ENCODE assay signal across 8 cellular contexts in genomic region chr1:27603962-27604578, GRCh38. TPM values are rescaled to one million over a fixed set of nuclear protein-coding genes. Genes with fewer than 3 reads are reported as not detected.
DNase-seq lines count a peak whose midpoint lies in the region; FAIRE-seq and TF ChIP-seq lines count a peak whose summit lies in the region.

Gene AHDC1 (minus strand): TSS chr1:27604144. CDS start chr1:27552115, 52,029 bp downstream.

- H3K36me3 Mint-ChIP-seq in activated naive CD8-positive, alpha-beta T cell, result no peaks in the 10 kb centered on the region
- H3K36me3 Mint-ChIP-seq in glutamatergic neuron (ENCODE audit: unreplicated experiment), result no peaks in the 10 kb centered on the region

- H3F3A ChIP-seq in SU-DHL-6 (ENCODE audit: insufficient read depth), result no peaks in the 10 kb centered on the region

- peaks cover 14% of the 10 kb centered on the region; the same call in 1 of the 2 replicates for H3K79me2 ChIP-seq in SU-DHL-6 (ENCODE audit: insufficient read depth, low read length)
- peaks cover 45% of the 10 kb centered on the region for H3K79me2 ChIP-seq in osteoblast (ENCODE audit: insufficient read depth, low read length)

- H4K20me1 ChIP-seq in SU-DHL-6 (ENCODE audit: low read depth, low read length), result no peaks in the 10 kb centered on the region
- H4K20me1 ChIP-seq in osteoblast (ENCODE audit: insufficient read depth, low read length), result peaks cover 34% of the 10 kb centered on the region

- H3K4me3 ChIP-seq in SU-DHL-6 (ENCODE audit: insufficient read depth, low read length, poor library complexity, severe bottlenecking) (peak within 1 kb of the TSS; percentile 71), osteoblast (ENCODE audit: insufficient read depth, low read length) (peak within 1 kb of the TSS; percentile 87)

- H2AFZ ChIP-seq in SU-DHL-6 (ENCODE audit: low read depth, low read length, severe bottlenecking) (peak within 1 kb of the TSS; percentile 88), osteoblast (ENCODE audit: low read length) (peak within 1 kb of the TSS; percentile 85)

- H3K9me3 ChIP-seq in SU-DHL-6 (ENCODE audit: insufficient read depth, low read length), result no peaks in the 10 kb centered on the region
- H3K9me3 ChIP-seq in osteoblast (ENCODE audit: low read depth, low read length), result no peaks in the 10 kb centered on the region

- H3K9me2 ChIP-seq in SU-DHL-6 (replicated peaks; ENCODE audit: insufficient read depth, low read length), result no peaks in the 10 kb centered on the region

- H3K4me3 Mint-ChIP-seq in activated naive CD8-positive, alpha-beta T cell, result peak within 1 kb of the TSS; percentile 94
- peak within 1 kb of the TSS; percentile 91 for H3K4me3 Mint-ChIP-seq in glutamatergic neuron (ENCODE audit: unreplicated experiment)

- peak within 1 kb of the TSS; percentile 78 for H3K27ac Mint-ChIP-seq in activated naive CD8-positive, alpha-beta T cell
- H3K27ac Mint-ChIP-seq in glutamatergic neuron (ENCODE audit: unreplicated experiment), result peak within 1 kb of the TSS; percentile 96

- DNase-seq in D721Med (ENCODE audit: insufficient read length, low spot score) (peak; percentile 92), H54 (ENCODE audit: insufficient read length, low spot score) (peak; percentile 63), NCI-H1092 (lab: John Stamatoyannopoulos, UW) (peak; percentile 89), glutamatergic neuron (peak; percentile 97), osteoblast (ENCODE audit: insufficient read length, low spot score, missing footprints) (peak; percentile 99)

- H3K4me1 ChIP-seq in osteoblast (ENCODE audit: insufficient read depth, low read length), result peaks cover 28% of the 10 kb centered on the region

- FAIRE-seq in D721Med (lab: Jason Lieb, UNC) (no peak), H54 (lab: Jason Lieb, UNC) (no peak)

- no peaks in the 10 kb centered on the region for H3K36me3 ChIP-seq in SU-DHL-6 (ENCODE audit: low read length)
- H3K36me3 ChIP-seq in osteoblast (ENCODE audit: insufficient read depth, low read length), result no peaks in the 10 kb centered on the region

- peak; percentile 84 for TF ChIP-seq POLR2A in H54 (IDR thresholded peaks at IDR 0.05; ENCODE audit: low read depth, low read length)

- H3K4me2 ChIP-seq in SU-DHL-6 (ENCODE audit: low read depth, low read length, poor library complexity, severe bottlenecking) (peak within 1 kb of the TSS; percentile 75), osteoblast (ENCODE audit: insufficient read depth, low read length) (peak within 1 kb of the TSS; percentile 92)

- H3K9me3 Mint-ChIP-seq in activated naive CD8-positive, alpha-beta T cell (ENCODE audit: low read depth), result no peaks in the 10 kb centered on the region
- H3K9me3 Mint-ChIP-seq in glutamatergic neuron (ENCODE audit: unreplicated experiment), result peaks cover 4% of the 10 kb centered on the region

- H3K27me3 Mint-ChIP-seq in activated naive CD8-positive, alpha-beta T cell, result no peaks in the 10 kb centered on the region
- peaks cover 15% of the 10 kb centered on the region for H3K27me3 Mint-ChIP-seq in glutamatergic neuron (ENCODE audit: unreplicated experiment)

- H3K27ac ChIP-seq in SU-DHL-6 (ENCODE audit: low read depth, low read length), result peak within 1 kb of the TSS; percentile 56
- peak within 1 kb of the TSS; percentile 33 for H3K27ac ChIP-seq in osteoblast (ENCODE audit: low read depth, low read length)
- H3K27ac ChIP-seq in temporal lobe (ENCODE audit: low read depth, low read length), result peak within 1 kb of the TSS; percentile 78

- no peaks in the 10 kb centered on the region for H3K27me3 ChIP-seq in SU-DHL-6 (ENCODE audit: low read length)
- H3K27me3 ChIP-seq in osteoblast (ENCODE audit: insufficient read depth, low read length), result no peaks in the 10 kb centered on the region

- TF ChIP-seq CTCF in D721Med (IDR thresholded peaks at IDR 0.05; ENCODE audit: insufficient read depth, missing control alignments) (no peak), SU-DHL-6 (IDR thresholded peaks at IDR 0.05; ENCODE audit: insufficient read depth, low read length, poor library complexity, severe bottlenecking) (no peak), glutamatergic neuron (IDR thresholded peaks at IDR 0.05; ENCODE audit: partially characterized antibody, unreplicated experiment) (no peak), osteoblast (IDR thresholded peaks at IDR 0.05; ENCODE audit: extremely low read depth, low read depth, low read length) (no peak)

- peaks cover 49% of the 10 kb centered on the region for H3K4me1 Mint-ChIP-seq in activated naive CD8-positive, alpha-beta T cell (ENCODE audit: low read depth)
- peaks cover 44% of the 10 kb centered on the region for H3K4me1 Mint-ChIP-seq in glutamatergic neuron (ENCODE audit: low read depth, unreplicated experiment)

- H3K9ac ChIP-seq in SU-DHL-6 (ENCODE audit: low read length), result peak within 1 kb of the TSS; percentile 68

RNA-seq across cellular contexts. Expression of gene AHDC1, which starts in this region (rescaled TPM):
- 131 TPM for total RNA-seq in glutamatergic neuron (ENCODE audit: unreplicated experiment)
- 11.2 and 13.3 TPM in 2 replicates for total RNA-seq in osteoblast
- 16.5 TPM for total RNA-seq in temporal lobe

Comparison
In these comparisons a context has a peak if more than half of its experiments do, and no peak if none do; other contexts are left out.
1. Peak in every context shown above with its lines: DNase-seq, H3K4me3 ChIP-seq and H3K27ac ChIP-seq.